Comparison of ENCODE assay signal across 12 cellular contexts in genomic region chr15:99986297-99987118, GRCh38.
DNase-seq lines count a peak whose midpoint lies in the region; ATAC-seq and TF ChIP-seq lines count a peak whose summit lies in the region.
"Had no signal": no experiment of that assay in that cellular context is flagged by ENCODE, and none has a peak within 500 bp of the region (broad histone marks: within the 10 kb centered on the region; RNA-seq: fewer than 3 reads in every experiment).

No MANE protein-coding gene starts in this region.

- peaks cover 24% of the 10 kb centered on the region for H3K4me1 Mint-ChIP-seq in stimulated activated naive CD8-positive, alpha-beta T cell treated with anti-CD3 and anti-CD28 coated beads, Interleukin-15, amount 100 ng/mL, for 72 hours
- H3K4me1 Mint-ChIP-seq: T-helper 17 cell had no signal

- no peak overlapping the region for H2BK120ac ChIP-seq in mesenchymal stem cell (ENCODE audit: low read depth, low read length)

- peaks cover 9% of the 10 kb centered on the region for H3K9me3 ChIP-seq in mesenchymal stem cell (ENCODE audit: control insufficient read depth, low read length)

- no peak overlapping the region for H2AFZ ChIP-seq in mesenchymal stem cell (ENCODE audit: low read depth, low read length)

- H4K8ac ChIP-seq in mesenchymal stem cell (ENCODE audit: low read length), result peak overlapping the region; percentile 3

- H3K9me3 Mint-ChIP-seq in stimulated activated naive CD8-positive, alpha-beta T cell treated with anti-CD3 and anti-CD28 coated beads, Interleukin-15, amount 100 ng/mL, for 72 hours, result peaks cover 0 to 9% of the 10 kb centered on the region in 2 donors

- POLR2A ChIA-PET in HEK293T (lab: Yijun Ruan, JAX), result interaction anchor here (0.6 kb wide), 1 partner anchor 16 kb away, joined by 3 read pairs; no protein-coding TSS in a partner anchor

- H2BK15ac ChIP-seq in mesenchymal stem cell (ENCODE audit: low read depth, poor library complexity, severe bottlenecking), result no peak overlapping the region

- peaks cover 19% of the 10 kb centered on the region for H3K4me1 ChIP-seq in mesenchymal stem cell (ENCODE audit: control insufficient read depth, insufficient read depth, low read depth, low read length)

- no peak overlapping the region for H2BK12ac ChIP-seq in mesenchymal stem cell (ENCODE audit: low read length in 2 of 2)

- H3K4me2 ChIP-seq in mesenchymal stem cell (ENCODE audit: low read length, poor library complexity, severe bottlenecking), result no peak overlapping the region

- H3K14ac ChIP-seq in mesenchymal stem cell (ENCODE audit: low read length in 2 of 2), result no peak overlapping the region

- peak; percentile 63 for ATAC-seq in stimulated activated naive CD8-positive, alpha-beta T cell treated with anti-CD3 and anti-CD28 coated beads, Interleukin-15, amount 100 ng/mL, for 72 hours
- ATAC-seq in stimulated activated naive CD8-positive, alpha-beta T cell treated with anti-CD3 and anti-CD28 coated beads, Interleukin-15, Interleukin-2, amounts not matched to agents 100 U/mL and 50 U/mL, for 24 hours, result no peak
- ATAC-seq in GM21717 (IDR thresholded peaks at IDR 0.05; ENCODE audit: unreplicated experiment), result no peak
- ATAC-seq: heart right ventricle, T-helper 17 cell had no signal

- no peak overlapping the region for H2AK5ac ChIP-seq in mesenchymal stem cell (ENCODE audit: low read length, severe bottlenecking)

- no peaks in the 10 kb centered on the region for H3K79me1 ChIP-seq in mesenchymal stem cell (replicated peaks; ENCODE audit: low read length, poor library complexity, severe bottlenecking)

- no peak for DNase-seq in stimulated activated naive CD8-positive, alpha-beta T cell treated with anti-CD3 and anti-CD28 coated beads, Interleukin-15, amount 100 ng/mL, for 72 hours
- no peak for DNase-seq in stimulated activated naive CD8-positive, alpha-beta T cell treated with anti-CD3 and anti-CD28 coated beads, Interleukin-15, Interleukin-2, amounts not matched to agents 100 U/mL and 50 U/mL, for 24 hours
- DNase-seq in caudate nucleus (lab: John Stamatoyannopoulos, UW) (peak in 35 of 61 donors; percentile 2 to 59 (median 23)), mesenchymal stem cell (peak; percentile 22), HEK293T (ENCODE audit: extremely low spot score) (no peak), DMS153 (lab: John Stamatoyannopoulos, UW) (no peak), HUDEP-2 (lab: John Stamatoyannopoulos, UW; ENCODE audit: unreplicated experiment in 76 of 76) (no peak)
- DNase-seq: activated CD4-positive, alpha-beta T cell treated with anti-CD3 and anti-CD28 coated beads, Interleukin-2, amount 50 U/mL, for 1 hour; DMS 273 treated with DMSO at 0.1 percent for 48 hours; heart right ventricle; T-helper 17 cell had no signal

- peak overlapping the region; percentile 81 for H4K91ac ChIP-seq in mesenchymal stem cell (ENCODE audit: low read length)

- H3K36me3 ChIP-seq in mesenchymal stem cell (ENCODE audit: control insufficient read depth in 1 of 2, insufficient read depth in 2 of 2, low read depth in 1 of 2, low read length in 2 of 2), result no peaks in the 10 kb centered on the region
- H3K36me3 ChIP-seq: heart right ventricle had no signal

- WGBS in mesenchymal stem cell, result 71% methylated on average over 9 of the region's 9 CpGs

- H3K27me3 Mint-ChIP-seq in stimulated activated naive CD8-positive, alpha-beta T cell treated with anti-CD3 and anti-CD28 coated beads, Interleukin-15, amount 100 ng/mL, for 72 hours, result peaks cover 22% of the 10 kb centered on the region

- no peak overlapping the region for H3K4ac ChIP-seq in mesenchymal stem cell (ENCODE audit: low read depth in 1 of 2, low read length in 2 of 2)

- H3K27me3 ChIP-seq in mesenchymal stem cell (ENCODE audit: control insufficient read depth in 1 of 2, insufficient read depth in 1 of 2, low read length in 2 of 2), result peaks cover 0 to 14% of the 10 kb centered on the region in 2 experiments
- H3K27me3 ChIP-seq: heart right ventricle had no signal

- no peak overlapping the region for H3K9ac ChIP-seq in mesenchymal stem cell (ENCODE audit: low read length)

- H3K4me3 Mint-ChIP-seq in stimulated activated naive CD8-positive, alpha-beta T cell treated with anti-CD3 and anti-CD28 coated beads, Interleukin-15, amount 100 ng/mL, for 72 hours, result no peak overlapping the region
- H3K4me3 Mint-ChIP-seq: T-helper 17 cell had no signal

- H2BK5ac ChIP-seq in mesenchymal stem cell (ENCODE audit: low read depth, low read length, poor library complexity, severe bottlenecking), result no peak overlapping the region

- H3K27ac ChIP-seq in caudate nucleus (ENCODE audit: low read depth, low read length), result peak overlapping the region; percentile 84
- no peak overlapping the region for H3K27ac ChIP-seq in mesenchymal stem cell (ENCODE audit: low read length, poor library complexity, severe bottlenecking)
- H3K27ac ChIP-seq: heart right ventricle had no signal

- no peak overlapping the region for H3K23ac ChIP-seq in mesenchymal stem cell (ENCODE audit: low read length in 2 of 2)

- H3K4me3 ChIP-seq in mesenchymal stem cell (ENCODE audit: insufficient read depth in 1 of 2, low read depth in 1 of 2, low read length in 2 of 2), result no peak overlapping the region
- H3K4me3 ChIP-seq: heart right ventricle had no signal

- H3K18ac ChIP-seq in mesenchymal stem cell (ENCODE audit: low read depth in 1 of 2, low read length in 2 of 2), result no peak overlapping the region

- CTCF ChIA-PET in HEK293T (lab: Yijun Ruan, JAX), result no interaction called here

- H3K27ac Mint-ChIP-seq in stimulated activated naive CD8-positive, alpha-beta T cell treated with anti-CD3 and anti-CD28 coated beads, Interleukin-15, amount 100 ng/mL, for 72 hours, result peak overlapping the region; percentile 34 to 87
- H3K27ac Mint-ChIP-seq: T-helper 17 cell had no signal

TF ChIP-seq in HEK293T, 16 proteins besides CTCF, POLR2A, EP300 and RAD21:
- TF ChIP-seq FOXK2 (IDR thresholded peaks at IDR 0.05) (no peak), ELF4 (IDR thresholded peaks at IDR 0.05) (no peak), ZNF384 (IDR thresholded peaks at IDR 0.05) (no peak), TARDBP (IDR thresholded peaks at IDR 0.05) (no peak), NFRKB (IDR thresholded peaks at IDR 0.05) (no peak), L3MBTL2 (conservative IDR thresholded peaks at IDR 0.05) (no peak), PKNOX1 (IDR thresholded peaks at IDR 0.05) (no peak), FOXM1 (IDR thresholded peaks at IDR 0.05; ENCODE audit: borderline replicate concordance) (no peak), ARNT (IDR thresholded peaks at IDR 0.05) (no peak)
TF ChIP-seq in HEK293T: peak in this region for 0.

Comparison
In these comparisons a context has a peak if more than half of its experiments do, and no peak if none do; other contexts are left out.
1. DNase-seq: peak in caudate nucleus (35 of 61) and mesenchymal stem cell (single experiment); none in stimulated activated naive CD8-positive, alpha-beta T cell treated with anti-CD3 and anti-CD28 coated beads, Interleukin-15, amount 100 ng/mL, for 72 hours (0 of 2), stimulated activated naive CD8-positive, alpha-beta T cell treated with anti-CD3 and anti-CD28 coated beads, Interleukin-15, Interleukin-2, amounts not matched to agents 100 U/mL and 50 U/mL, for 24 hours (single experiment), HEK293T (single experiment), DMS153 (single experiment) and HUDEP-2 (0 of 76).